ENCODE assay signal across 8 cellular contexts in genomic region chr5:149857499-149857898, GRCh38.
A peak's percentile ranks its signal among the peaks of the same experiment; 100 is the strongest.
DNase-seq lines count a peak whose midpoint lies in the region; ATAC-seq and TF ChIP-seq lines count a peak whose summit lies in the region.

No MANE protein-coding gene starts in this region.

- H3K9me2 ChIP-seq in GM23338 (ENCODE audit: insufficient read depth): no peaks in the 10 kb centered on the region

- H4K20me1 ChIP-seq in BLaER1 (no peaks in the 10 kb centered on the region), GM23338 (replicated peaks; ENCODE audit: insufficient read depth) (no peaks in the 10 kb centered on the region; the same call in 1 of the 2 replicates)

- no peaks in the 10 kb centered on the region for H3K36me3 Mint-ChIP-seq in CD4-positive, alpha-beta T cell (ENCODE audit: low read depth)
- no peaks in the 10 kb centered on the region for H3K36me3 Mint-ChIP-seq in GM23338 (ENCODE audit: low read depth)

- no peaks in the 10 kb centered on the region; the same call in 1 of the 2 replicates for H3F3A ChIP-seq in GM23338 (replicated peaks; ENCODE audit: low read depth)

- no peak overlapping the region for H2AFZ ChIP-seq in GM23338

- intact Hi-C loops in dorsolateral prefrontal cortex (cut with DNase I): no loop called here
- intact Hi-C loops in CD4-positive, alpha-beta T cell (cut with DNase I, micrococcal nuclease): no loop called here

- no peak overlapping the region for H3K4me3 ChIP-seq in BLaER1
- H3K4me3 ChIP-seq in dorsolateral prefrontal cortex: no peak overlapping the region
- no peak overlapping the region for H3K4me3 ChIP-seq in muscle layer of colon (ENCODE audit: low read depth in 1 of 2, low read length in 2 of 2)
- H3K4me3 ChIP-seq in GM23338: no peak overlapping the region

- no peak overlapping the region for H3K4me3 Mint-ChIP-seq in CD4-positive, alpha-beta T cell
- H3K4me3 Mint-ChIP-seq in GM23338: no peak overlapping the region

- POLR2A ChIA-PET in CD4-positive, alpha-beta T cell (lab: Charles Lee): no interaction called here

- H3K4me1 ChIP-seq in BLaER1 (peaks cover 21% of the 10 kb centered on the region), muscle layer of colon (ENCODE audit: insufficient read depth, low read length) (no peaks in the 10 kb centered on the region), GM23338 (ENCODE audit: insufficient read depth) (peaks cover 17% of the 10 kb centered on the region)

- no peaks in the 10 kb centered on the region for H3K27me3 Mint-ChIP-seq in CD4-positive, alpha-beta T cell
- peaks cover 2% of the 10 kb centered on the region for H3K27me3 Mint-ChIP-seq in GM23338 (ENCODE audit: insufficient read depth, low read depth, poor library complexity)

- H3K79me2 ChIP-seq in GM23338 (replicated peaks; ENCODE audit: insufficient read depth): no peaks in the 10 kb centered on the region

- DNase-seq in NCI-H2196 (lab: John Stamatoyannopoulos, UW; ENCODE audit: unreplicated experiment): peak; percentile 91
- peak in 7 of 10 donors; percentile 20 to 94 (median 52) for DNase-seq in dorsolateral prefrontal cortex
- no peak for DNase-seq in RKO (ENCODE audit: low spot score)
- DNase-seq in CD4-positive, alpha-beta T cell: no peak
- DNase-seq in GM23338 (ENCODE audit: low spot score): no peak

- H3K9ac ChIP-seq in BLaER1: no peak overlapping the region
- peak overlapping the region; percentile 11 for H3K9ac ChIP-seq in muscle layer of colon (ENCODE audit: low read length)

- H3K27me3 ChIP-seq in BLaER1 (no peaks in the 10 kb centered on the region), dorsolateral prefrontal cortex (no peaks in the 10 kb centered on the region), muscle layer of colon (ENCODE audit: control insufficient read depth in 1 of 2, insufficient read depth in 2 of 2, low read length in 2 of 2) (no peaks in the 10 kb centered on the region), GM23338 (ENCODE audit: insufficient read depth) (no peaks in the 10 kb centered on the region)
- no peaks in the 10 kb centered on the region for H3K27me3 ChIP-seq in CD4-positive, alpha-beta T cell (ENCODE audit: control insufficient read depth, insufficient read depth, low read length)

- H3K9me3 ChIP-seq in BLaER1: no peaks in the 10 kb centered on the region
- no peaks in the 10 kb centered on the region for H3K9me3 ChIP-seq in muscle layer of colon (ENCODE audit: low read length)
- H3K9me3 ChIP-seq in CD4-positive, alpha-beta T cell (ENCODE audit: control insufficient read depth, low read length): no peaks in the 10 kb centered on the region

- ATAC-seq in CD4-positive, alpha-beta T cell (ENCODE audit: poor library complexity): no peak
- ATAC-seq in GM18858 (IDR thresholded peaks at IDR 0.05; ENCODE audit: unreplicated experiment) (no peak), GM23338 (no peak)

- peak overlapping the region; percentile 48 for H3K4me2 ChIP-seq in BLaER1
- H3K4me2 ChIP-seq in GM23338: no peak overlapping the region

- no peak overlapping the region for H3K27ac ChIP-seq in BLaER1
- peak overlapping the region in 5 of 59 donors; percentile 16 to 87 (median 57) for H3K27ac ChIP-seq in dorsolateral prefrontal cortex
- H3K27ac ChIP-seq in muscle layer of colon (ENCODE audit: low read depth, low read length): peak overlapping the region; percentile 47
- H3K27ac ChIP-seq in CD4-positive, alpha-beta T cell (ENCODE audit: low read depth, low read length): no peak overlapping the region
- no peak overlapping the region for H3K27ac ChIP-seq in GM23338 (ENCODE audit: low read depth)

- CTCF ChIA-PET in CD4-positive, alpha-beta T cell (lab: Charles Lee): no interaction called here

- TF ChIP-seq CTCF in dorsolateral prefrontal cortex (IDR thresholded peaks at IDR 0.05 in 54 of 56, conservative IDR thresholded peaks at IDR 0.05 in 2 of 56; ENCODE audit: low read depth in 1 of 56, partially characterized antibody in 56 of 56) (no peak), GM23338 (conservative IDR thresholded peaks at IDR 0.05; ENCODE audit: low read depth in 2 of 2) (no peak)
- TF ChIP-seq CTCF in CD4-positive, alpha-beta T cell (IDR thresholded peaks at IDR 0.05): no peak

- H3K36me3 ChIP-seq in BLaER1 (no peaks in the 10 kb centered on the region), muscle layer of colon (ENCODE audit: insufficient read depth, low read length) (peaks cover 5% of the 10 kb centered on the region), GM23338 (ENCODE audit: insufficient read depth) (no peaks in the 10 kb centered on the region; the same call in 1 of the 2 replicates)

- no peak overlapping the region for H3K27ac Mint-ChIP-seq in CD4-positive, alpha-beta T cell
- H3K27ac Mint-ChIP-seq in GM23338: no peak overlapping the region

- no peaks in the 10 kb centered on the region for H3K9me3 Mint-ChIP-seq in CD4-positive, alpha-beta T cell
- H3K9me3 Mint-ChIP-seq in GM23338: no peaks in the 10 kb centered on the region

- H3K4me1 Mint-ChIP-seq in CD4-positive, alpha-beta T cell (ENCODE audit: low read depth): peaks cover 6% of the 10 kb centered on the region
- H3K4me1 Mint-ChIP-seq in GM23338: peaks cover 15% of the 10 kb centered on the region

TF ChIP-seq in GM23338, 12 proteins besides CTCF, POLR2A, EP300 and RAD21 (continues in another document):
- TF ChIP-seq, protein P1, sequence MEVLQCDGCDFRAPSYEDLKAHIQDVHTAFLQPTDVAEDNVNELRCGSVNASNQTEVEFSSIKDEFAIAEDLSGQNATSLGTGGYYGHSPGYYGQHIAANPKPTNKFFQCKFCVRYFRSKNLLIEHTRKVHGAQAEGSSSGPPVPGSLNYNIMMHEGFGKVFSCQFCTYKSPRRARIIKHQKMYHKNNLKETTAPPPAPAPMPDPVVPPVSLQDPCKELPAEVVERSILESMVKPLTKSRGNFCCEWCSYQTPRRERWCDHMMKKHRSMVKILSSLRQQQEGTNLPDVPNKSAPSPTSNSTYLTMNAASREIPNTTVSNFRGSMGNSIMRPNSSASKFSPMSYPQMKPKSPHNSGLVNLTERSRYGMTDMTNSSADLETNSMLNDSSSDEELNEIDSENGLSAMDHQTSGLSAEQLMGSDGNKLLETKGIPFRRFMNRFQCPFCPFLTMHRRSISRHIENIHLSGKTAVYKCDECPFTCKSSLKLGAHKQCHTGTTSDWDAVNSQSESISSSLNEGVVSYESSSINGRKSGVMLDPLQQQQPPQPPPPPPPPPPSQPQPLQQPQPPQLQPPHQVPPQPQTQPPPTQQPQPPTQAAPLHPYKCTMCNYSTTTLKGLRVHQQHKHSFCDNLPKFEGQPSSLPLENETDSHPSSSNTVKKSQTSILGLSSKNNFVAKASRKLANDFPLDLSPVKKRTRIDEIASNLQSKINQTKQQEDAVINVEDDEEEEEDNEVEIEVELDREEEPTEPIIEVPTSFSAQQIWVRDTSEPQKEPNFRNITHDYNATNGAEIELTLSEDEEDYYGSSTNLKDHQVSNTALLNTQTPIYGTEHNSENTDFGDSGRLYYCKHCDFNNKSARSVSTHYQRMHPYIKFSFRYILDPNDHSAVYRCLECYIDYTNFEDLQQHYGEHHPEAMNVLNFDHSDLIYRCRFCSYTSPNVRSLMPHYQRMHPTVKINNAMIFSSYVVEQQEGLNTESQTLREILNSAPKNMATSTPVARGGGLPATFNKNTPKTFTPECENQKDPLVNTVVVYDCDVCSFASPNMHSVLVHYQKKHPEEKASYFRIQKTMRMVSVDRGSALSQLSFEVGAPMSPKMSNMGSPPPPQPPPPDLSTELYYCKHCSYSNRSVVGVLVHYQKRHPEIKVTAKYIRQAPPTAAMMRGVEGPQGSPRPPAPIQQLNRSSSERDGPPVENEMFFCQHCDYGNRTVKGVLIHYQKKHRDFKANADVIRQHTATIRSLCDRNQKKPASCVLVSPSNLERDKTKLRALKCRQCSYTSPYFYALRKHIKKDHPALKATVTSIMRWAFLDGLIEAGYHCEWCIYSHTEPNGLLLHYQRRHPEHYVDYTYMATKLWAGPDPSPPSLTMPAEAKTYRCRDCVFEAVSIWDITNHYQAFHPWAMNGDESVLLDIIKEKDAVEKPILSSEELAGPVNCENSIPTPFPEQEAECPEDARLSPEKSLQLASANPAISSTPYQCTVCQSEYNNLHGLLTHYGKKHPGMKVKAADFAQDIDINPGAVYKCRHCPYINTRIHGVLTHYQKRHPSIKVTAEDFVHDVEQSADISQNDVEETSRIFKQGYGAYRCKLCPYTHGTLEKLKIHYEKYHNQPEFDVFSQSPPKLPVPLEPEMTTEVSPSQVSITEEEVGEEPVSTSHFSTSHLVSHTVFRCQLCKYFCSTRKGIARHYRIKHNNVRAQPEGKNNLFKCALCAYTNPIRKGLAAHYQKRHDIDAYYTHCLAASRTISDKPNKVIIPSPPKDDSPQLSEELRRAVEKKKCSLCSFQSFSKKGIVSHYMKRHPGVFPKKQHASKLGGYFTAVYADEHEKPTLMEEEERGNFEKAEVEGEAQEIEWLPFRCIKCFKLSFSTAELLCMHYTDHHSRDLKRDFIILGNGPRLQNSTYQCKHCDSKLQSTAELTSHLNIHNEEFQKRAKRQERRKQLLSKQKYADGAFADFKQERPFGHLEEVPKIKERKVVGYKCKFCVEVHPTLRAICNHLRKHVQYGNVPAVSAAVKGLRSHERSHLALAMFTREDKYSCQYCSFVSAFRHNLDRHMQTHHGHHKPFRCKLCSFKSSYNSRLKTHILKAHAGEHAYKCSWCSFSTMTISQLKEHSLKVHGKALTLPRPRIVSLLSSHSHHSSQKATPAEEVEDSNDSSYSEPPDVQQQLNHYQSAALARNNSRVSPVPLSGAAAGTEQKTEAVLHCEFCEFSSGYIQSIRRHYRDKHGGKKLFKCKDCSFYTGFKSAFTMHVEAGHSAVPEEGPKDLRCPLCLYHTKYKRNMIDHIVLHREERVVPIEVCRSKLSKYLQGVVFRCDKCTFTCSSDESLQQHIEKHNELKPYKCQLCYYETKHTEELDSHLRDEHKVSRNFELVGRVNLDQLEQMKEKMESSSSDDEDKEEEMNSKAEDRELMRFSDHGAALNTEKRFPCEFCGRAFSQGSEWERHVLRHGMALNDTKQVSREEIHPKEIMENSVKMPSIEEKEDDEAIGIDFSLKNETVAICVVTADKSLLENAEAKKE (CRISPR knock-in tag; IDR thresholded peaks at IDR 0.05): no peak
- TF ChIP-seq ZNF114 (CRISPR knock-in tag; IDR thresholded peaks at IDR 0.05): no peak
- no peak for TF ChIP-seq NANOG (IDR thresholded peaks at IDR 0.05; ENCODE audit: borderline replicate concordance)
- TF ChIP-seq CREB1 (CRISPR knock-in tag; IDR thresholded peaks at IDR 0.05; ENCODE audit: low read depth): no peak
- no peak for TF ChIP-seq POLR2AphosphoS5 (IDR thresholded peaks at IDR 0.05; ENCODE audit: low read depth)
- no peak for TF ChIP-seq EZH2phosphoT487 (IDR thresholded peaks at IDR 0.05; ENCODE audit: unreplicated experiment)
- TF ChIP-seq ZNF331 (CRISPR knock-in tag; IDR thresholded peaks at IDR 0.05; ENCODE audit: low read depth): no peak

Comparison
In these comparisons a context has a peak if more than half of its experiments do, and no peak if none do; other contexts are left out.
1. DNase-seq: peak in NCI-H2196 (single experiment) and dorsolateral prefrontal cortex (7 of 10); none in RKO (single experiment), CD4-positive, alpha-beta T cell (0 of 10) and GM23338 (single experiment).